ENCODE assay signal across 18 cellular contexts in the genomic region with DNA sequence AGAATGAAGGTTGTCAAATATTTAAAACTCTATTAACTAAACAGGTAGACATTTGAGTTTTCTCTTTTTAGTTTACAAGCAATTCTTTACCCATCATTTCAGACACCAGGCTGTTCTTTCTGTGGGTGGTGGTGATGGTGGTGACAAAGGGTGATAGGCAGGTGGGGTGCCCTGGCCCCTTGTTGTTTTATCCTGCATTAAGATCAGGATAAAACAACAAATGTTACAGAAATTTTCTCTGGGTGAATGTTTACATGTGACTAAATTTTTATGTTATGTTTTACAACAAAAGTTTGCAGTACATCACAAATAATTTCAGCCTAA.
DNase-seq lines count a peak whose midpoint lies in the region; ATAC-seq and TF ChIP-seq lines count a peak whose summit lies in the region.
"Had no signal": no experiment of that assay in that cellular context is flagged by ENCODE, and none has a peak within 500 bp of the region (broad histone marks: within the 10 kb centered on the region; RNA-seq: fewer than 3 reads in every experiment).

No MANE protein-coding gene starts in this region.

- no peak for TF ChIP-seq POLR2A in testis (IDR thresholded peaks at IDR 0.05)

- no peak overlapping the region for H3K4me3 Mint-ChIP-seq in activated CD8-positive, alpha-beta memory T cell treated with anti-CD3 and anti-CD28 coated beads, Interleukin-2, amount 10 ng/mL, durations not matched to agents 7 days and 5 days
- H3K4me3 Mint-ChIP-seq in activated T-helper 17 cell treated with anti-CD3 and anti-CD28 coated beads, Interleukin-2, amount 50 U/mL, for 72 hours = no peak overlapping the region
- H3K4me3 Mint-ChIP-seq in immature natural killer cell (peak overlapping the region; percentile 51 to 75 (median 73)), type B pancreatic cell (no peak overlapping the region)
- H3K4me3 Mint-ChIP-seq: CD8-positive, alpha-beta T cell had no signal

- H3K36me3 ChIP-seq in testis (ENCODE audit: low read depth, missing control alignments) (no peaks in the 10 kb centered on the region), A673 (ENCODE audit: insufficient read depth, low read length, poor library complexity, severe bottlenecking) (no peaks in the 10 kb centered on the region)
- H3K36me3 ChIP-seq: BLaER1, HAP-1 had no signal

- intact Hi-C loops in testis (cut with DNase I; ENCODE audit: low total_unique reads) (no loop called here), A673 (cut with micrococcal nuclease; ENCODE audit: unreplicated experiment) (no loop called here)

- H3K4me1 Mint-ChIP-seq in activated CD8-positive, alpha-beta memory T cell treated with anti-CD3 and anti-CD28 coated beads, Interleukin-2, amount 10 ng/mL, durations not matched to agents 7 days and 5 days = peaks cover 36% of the 10 kb centered on the region
- peaks cover 20% of the 10 kb centered on the region for H3K4me1 Mint-ChIP-seq in activated T-helper 17 cell treated with anti-CD3 and anti-CD28 coated beads, Interleukin-2, amount 50 U/mL, for 72 hours
- H3K4me1 Mint-ChIP-seq in immature natural killer cell (peaks cover 73 to 85% of the 10 kb centered on the region in 2 donors), type B pancreatic cell (ENCODE audit: unreplicated experiment) (peaks cover 10% of the 10 kb centered on the region)

- H3K4me3 ChIP-seq in testis = no peak overlapping the region
- H3K4me3 ChIP-seq in A673 (ENCODE audit: low read depth, low read length, poor library complexity, severe bottlenecking) = no peak overlapping the region
- H3K4me3 ChIP-seq: A549, BLaER1, GM23248, HAP-1 had no signal

- DNase-seq in activated CD8-positive, alpha-beta memory T cell treated with anti-CD3 and anti-CD28 coated beads, Interleukin-2, amount 10 ng/mL, durations not matched to agents 7 days and 5 days = no peak
- DNase-seq in activated CD8-positive, alpha-beta memory T cell treated with anti-CD3 and anti-CD28 coated beads, Interleukin-2, amount 50 U/mL, for 48 hours = no peak
- DNase-seq in immature natural killer cell (peak; percentile 29 to 40 (median 37)), type B pancreatic cell (ENCODE audit: extremely low spot score, unreplicated experiment) (no peak), NCI-H187 (lab: John Stamatoyannopoulos, UW) (no peak), testis (no peak), A673 (ENCODE audit: low spot score) (no peak)
- DNase-seq: Calu3; CD8-positive, alpha-beta T cell; DMS79 treated with DMSO at 0.1 percent for 48 hours; GF-D8 had no signal

- H3K36me3 Mint-ChIP-seq in activated CD8-positive, alpha-beta memory T cell treated with anti-CD3 and anti-CD28 coated beads, Interleukin-2, amount 10 ng/mL, durations not matched to agents 7 days and 5 days = peaks cover 4% of the 10 kb centered on the region
- H3K36me3 Mint-ChIP-seq in activated T-helper 17 cell treated with anti-CD3 and anti-CD28 coated beads, Interleukin-2, amount 50 U/mL, for 72 hours (ENCODE audit: low read depth) = no peaks in the 10 kb centered on the region
- peaks cover 16 to 25% (median 23%) of the 10 kb centered on the region in 3 donors for H3K36me3 Mint-ChIP-seq in immature natural killer cell
- H3K36me3 Mint-ChIP-seq in type B pancreatic cell = no peaks in the 10 kb centered on the region
- H3K36me3 Mint-ChIP-seq: CD8-positive, alpha-beta T cell had no signal

- no peaks in the 10 kb centered on the region for H3K27me3 ChIP-seq in testis
- no peaks in the 10 kb centered on the region for H3K27me3 ChIP-seq in A673 (replicated peaks; ENCODE audit: insufficient read depth, low read depth, low read length, poor library complexity)
- H3K27me3 ChIP-seq: BLaER1 had no signal

- CTCF ChIA-PET in activated CD8-positive, alpha-beta memory T cell treated with anti-CD3 and anti-CD28 coated beads, Interleukin-2, amount 10 ng/mL, durations not matched to agents 7 days and 5 days (lab: Charles Lee) = interaction anchor here (2.0 kb wide), 1 partner anchor 15 kb away, joined by 6 read pairs; no protein-coding TSS in a partner anchor
- CTCF ChIA-PET in A673 (lab: Charles Lee) = no interaction called here

- no peak for ATAC-seq in activated CD8-positive, alpha-beta memory T cell treated with anti-CD3 and anti-CD28 coated beads, Interleukin-2, amount 10 ng/mL, durations not matched to agents 7 days and 5 days
- ATAC-seq in activated T-helper 17 cell treated with anti-CD3 and anti-CD28 coated beads, Interleukin-2, amount 50 U/mL, for 72 hours (replicated peaks) = no peak
- ATAC-seq: A549; CD8-positive, alpha-beta T cell had no signal

- POLR2A ChIA-PET in A673 (lab: Charles Lee; ENCODE audit: low non-redundant PET) = no interaction called here

- TF ChIP-seq CTCF in type B pancreatic cell (conservative IDR thresholded peaks at IDR 0.05) (no peak), testis (IDR thresholded peaks at IDR 0.05) (no peak), A673 (conservative IDR thresholded peaks at IDR 0.05; ENCODE audit: low read depth, low read length) (no peak)

- H3K27me3 Mint-ChIP-seq in activated CD8-positive, alpha-beta memory T cell treated with anti-CD3 and anti-CD28 coated beads, Interleukin-2, amount 10 ng/mL, durations not matched to agents 7 days and 5 days = no peaks in the 10 kb centered on the region
- no peaks in the 10 kb centered on the region for H3K27me3 Mint-ChIP-seq in activated T-helper 17 cell treated with anti-CD3 and anti-CD28 coated beads, Interleukin-2, amount 50 U/mL, for 72 hours
- H3K27me3 Mint-ChIP-seq in immature natural killer cell (ENCODE audit: low read depth in 3 of 3) = peaks cover 9 to 25% (median 17%) of the 10 kb centered on the region in 3 donors
- no peaks in the 10 kb centered on the region for H3K27me3 Mint-ChIP-seq in type B pancreatic cell

- H3K9me3 ChIP-seq in testis (no peaks in the 10 kb centered on the region), A673 (ENCODE audit: low read depth, low read length, poor library complexity, severe bottlenecking) (no peaks in the 10 kb centered on the region)
- H3K9me3 ChIP-seq: A549, HAP-1 had no signal

- no peaks in the 10 kb centered on the region for H3K9me3 Mint-ChIP-seq in activated CD8-positive, alpha-beta memory T cell treated with anti-CD3 and anti-CD28 coated beads, Interleukin-2, amount 10 ng/mL, durations not matched to agents 7 days and 5 days (ENCODE audit: low read depth)
- H3K9me3 Mint-ChIP-seq in activated T-helper 17 cell treated with anti-CD3 and anti-CD28 coated beads, Interleukin-2, amount 50 U/mL, for 72 hours = no peaks in the 10 kb centered on the region
- H3K9me3 Mint-ChIP-seq in immature natural killer cell = peaks cover 0 to 12% (median 9%) of the 10 kb centered on the region in 6 donors
- H3K9me3 Mint-ChIP-seq in type B pancreatic cell = peaks cover 4% of the 10 kb centered on the region
- H3K9me3 Mint-ChIP-seq: CD8-positive, alpha-beta T cell had no signal

- no TSS peak for BruUV-seq in A673 (replicated peaks; lab: Mats Ljungman, UMichigan)

- H3K27ac ChIP-seq in testis (peak overlapping the region in 1 of 2 donors; percentile 16), A673 (ENCODE audit: low read depth, low read length, poor library complexity, severe bottlenecking) (no peak overlapping the region)
- H3K27ac ChIP-seq: 22Rv1, A549, BLaER1, GM23248, HL-60 had no signal

- peaks cover 26% of the 10 kb centered on the region for H3K4me1 ChIP-seq in testis
- no peaks in the 10 kb centered on the region for H3K4me1 ChIP-seq in A673 (ENCODE audit: insufficient read depth, low read length, poor library complexity, severe bottlenecking)
- H3K4me1 ChIP-seq: A549, BLaER1, HAP-1 had no signal

- peak overlapping the region; percentile 57 for H3K27ac Mint-ChIP-seq in activated CD8-positive, alpha-beta memory T cell treated with anti-CD3 and anti-CD28 coated beads, Interleukin-2, amount 10 ng/mL, durations not matched to agents 7 days and 5 days
- peak overlapping the region; percentile 6 for H3K27ac Mint-ChIP-seq in activated T-helper 17 cell treated with anti-CD3 and anti-CD28 coated beads, Interleukin-2, amount 50 U/mL, for 72 hours
- peak overlapping the region; percentile 89 to 95 (median 93) for H3K27ac Mint-ChIP-seq in immature natural killer cell
- H3K27ac Mint-ChIP-seq in type B pancreatic cell = peak overlapping the region; percentile 80

Comparison
In these comparisons a context has a peak if more than half of its experiments do, and no peak if none do; other contexts are left out.
1. DNase-seq: peak in immature natural killer cell (3 of 3); none in activated CD8-positive, alpha-beta memory T cell treated with anti-CD3 and anti-CD28 coated beads, Interleukin-2, amount 10 ng/mL, durations not matched to agents 7 days and 5 days (single experiment), activated CD8-positive, alpha-beta memory T cell treated with anti-CD3 and anti-CD28 coated beads, Interleukin-2, amount 50 U/mL, for 48 hours (single experiment), type B pancreatic cell (single experiment), NCI-H187 (0 of 2), testis (single experiment) and A673 (single experiment).
2. H3K27ac Mint-ChIP-seq: peak in every context shown above with its lines; median percentile 93 in immature natural killer cell; 80 in type B pancreatic cell; 57 in activated CD8-positive, alpha-beta memory T cell treated with anti-CD3 and anti-CD28 coated beads, Interleukin-2, amount 10 ng/mL, durations not matched to agents 7 days and 5 days; 6 in activated T-helper 17 cell treated with anti-CD3 and anti-CD28 coated beads, Interleukin-2, amount 50 U/mL, for 72 hours.
3. H3K4me3 Mint-ChIP-seq: peak in immature natural killer cell (5 of 5); none in activated CD8-positive, alpha-beta memory T cell treated with anti-CD3 and anti-CD28 coated beads, Interleukin-2, amount 10 ng/mL, durations not matched to agents 7 days and 5 days (single experiment), activated T-helper 17 cell treated with anti-CD3 and anti-CD28 coated beads, Interleukin-2, amount 50 U/mL, for 72 hours (single experiment) and type B pancreatic cell (single experiment).